1 cellular context compared by ENCODE assay signal in the genomic region with DNA sequence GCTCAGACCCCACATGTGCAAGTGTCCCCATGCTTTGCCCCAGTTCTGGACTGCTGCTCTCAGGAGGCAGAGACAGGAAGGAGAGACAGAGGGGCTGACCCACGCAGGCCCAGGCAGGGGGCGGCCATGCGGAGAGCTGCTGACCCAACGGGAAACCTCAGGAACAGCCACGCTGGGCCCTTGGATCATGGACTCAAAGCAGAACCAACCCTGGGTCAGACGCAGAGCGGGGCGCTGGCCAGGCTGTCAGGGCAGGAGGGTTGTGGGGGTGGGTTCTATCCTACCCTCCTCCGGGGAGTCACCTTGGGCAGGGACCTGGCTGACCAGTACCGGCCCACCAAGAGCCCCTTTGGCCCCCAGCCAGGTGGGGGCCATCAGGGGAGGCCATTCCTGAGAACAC.
TF ChIP-seq lines count a peak whose summit lies in the region.

No MANE protein-coding gene starts in this region.

TF ChIP-seq in H1, 55 proteins besides CTCF, POLR2A, EP300 and RAD21:
- TF ChIP-seq, protein P1, sequence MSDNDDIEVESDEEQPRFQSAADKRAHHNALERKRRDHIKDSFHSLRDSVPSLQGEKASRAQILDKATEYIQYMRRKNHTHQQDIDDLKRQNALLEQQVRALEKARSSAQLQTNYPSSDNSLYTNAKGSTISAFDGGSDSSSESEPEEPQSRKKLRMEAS (IDR thresholded peaks at IDR 0.05), result no peak
- TF ChIP-seq BRCA1 (IDR thresholded peaks at IDR 0.05; ENCODE audit: low read depth, low read length) (no peak), SP4 (IDR thresholded peaks at IDR 0.05; ENCODE audit: low read length) (no peak)
TF ChIP-seq in H1: peak in this region for 0.
